Comparison of ENCODE assay signal across 1 cellular context in the genomic region with DNA sequence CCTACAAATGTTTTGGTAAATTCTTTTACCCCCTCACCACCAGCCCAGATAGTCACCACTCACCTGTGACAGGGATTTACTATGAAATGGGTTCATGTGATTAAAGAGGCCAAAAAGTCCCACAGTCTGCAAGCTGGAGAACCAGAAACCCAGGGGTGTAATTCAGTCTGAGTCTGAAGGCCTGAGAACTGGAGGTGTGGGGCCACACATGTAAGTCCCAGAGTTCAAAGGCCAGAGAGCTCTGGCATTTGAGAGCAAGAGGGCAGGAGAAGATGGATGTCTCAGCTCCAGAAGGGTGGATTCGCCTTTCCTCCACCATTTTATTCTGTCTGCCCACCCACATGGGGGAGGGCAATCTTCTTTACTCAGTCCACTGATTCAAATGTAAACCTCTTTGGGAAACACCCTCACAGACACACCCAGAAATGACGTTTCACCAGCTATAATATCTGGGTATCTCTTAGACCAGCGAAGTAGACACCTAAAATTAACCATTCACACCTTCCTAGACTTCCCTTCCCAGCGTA.
TF ChIP-seq lines count a peak whose summit lies in the region.

No MANE protein-coding gene starts in this region.

TF ChIP-seq in K562, 482 proteins besides CTCF, POLR2A, EP300 and RAD21 (continued from another document and continues in another):
- TF ChIP-seq, protein P1, sequence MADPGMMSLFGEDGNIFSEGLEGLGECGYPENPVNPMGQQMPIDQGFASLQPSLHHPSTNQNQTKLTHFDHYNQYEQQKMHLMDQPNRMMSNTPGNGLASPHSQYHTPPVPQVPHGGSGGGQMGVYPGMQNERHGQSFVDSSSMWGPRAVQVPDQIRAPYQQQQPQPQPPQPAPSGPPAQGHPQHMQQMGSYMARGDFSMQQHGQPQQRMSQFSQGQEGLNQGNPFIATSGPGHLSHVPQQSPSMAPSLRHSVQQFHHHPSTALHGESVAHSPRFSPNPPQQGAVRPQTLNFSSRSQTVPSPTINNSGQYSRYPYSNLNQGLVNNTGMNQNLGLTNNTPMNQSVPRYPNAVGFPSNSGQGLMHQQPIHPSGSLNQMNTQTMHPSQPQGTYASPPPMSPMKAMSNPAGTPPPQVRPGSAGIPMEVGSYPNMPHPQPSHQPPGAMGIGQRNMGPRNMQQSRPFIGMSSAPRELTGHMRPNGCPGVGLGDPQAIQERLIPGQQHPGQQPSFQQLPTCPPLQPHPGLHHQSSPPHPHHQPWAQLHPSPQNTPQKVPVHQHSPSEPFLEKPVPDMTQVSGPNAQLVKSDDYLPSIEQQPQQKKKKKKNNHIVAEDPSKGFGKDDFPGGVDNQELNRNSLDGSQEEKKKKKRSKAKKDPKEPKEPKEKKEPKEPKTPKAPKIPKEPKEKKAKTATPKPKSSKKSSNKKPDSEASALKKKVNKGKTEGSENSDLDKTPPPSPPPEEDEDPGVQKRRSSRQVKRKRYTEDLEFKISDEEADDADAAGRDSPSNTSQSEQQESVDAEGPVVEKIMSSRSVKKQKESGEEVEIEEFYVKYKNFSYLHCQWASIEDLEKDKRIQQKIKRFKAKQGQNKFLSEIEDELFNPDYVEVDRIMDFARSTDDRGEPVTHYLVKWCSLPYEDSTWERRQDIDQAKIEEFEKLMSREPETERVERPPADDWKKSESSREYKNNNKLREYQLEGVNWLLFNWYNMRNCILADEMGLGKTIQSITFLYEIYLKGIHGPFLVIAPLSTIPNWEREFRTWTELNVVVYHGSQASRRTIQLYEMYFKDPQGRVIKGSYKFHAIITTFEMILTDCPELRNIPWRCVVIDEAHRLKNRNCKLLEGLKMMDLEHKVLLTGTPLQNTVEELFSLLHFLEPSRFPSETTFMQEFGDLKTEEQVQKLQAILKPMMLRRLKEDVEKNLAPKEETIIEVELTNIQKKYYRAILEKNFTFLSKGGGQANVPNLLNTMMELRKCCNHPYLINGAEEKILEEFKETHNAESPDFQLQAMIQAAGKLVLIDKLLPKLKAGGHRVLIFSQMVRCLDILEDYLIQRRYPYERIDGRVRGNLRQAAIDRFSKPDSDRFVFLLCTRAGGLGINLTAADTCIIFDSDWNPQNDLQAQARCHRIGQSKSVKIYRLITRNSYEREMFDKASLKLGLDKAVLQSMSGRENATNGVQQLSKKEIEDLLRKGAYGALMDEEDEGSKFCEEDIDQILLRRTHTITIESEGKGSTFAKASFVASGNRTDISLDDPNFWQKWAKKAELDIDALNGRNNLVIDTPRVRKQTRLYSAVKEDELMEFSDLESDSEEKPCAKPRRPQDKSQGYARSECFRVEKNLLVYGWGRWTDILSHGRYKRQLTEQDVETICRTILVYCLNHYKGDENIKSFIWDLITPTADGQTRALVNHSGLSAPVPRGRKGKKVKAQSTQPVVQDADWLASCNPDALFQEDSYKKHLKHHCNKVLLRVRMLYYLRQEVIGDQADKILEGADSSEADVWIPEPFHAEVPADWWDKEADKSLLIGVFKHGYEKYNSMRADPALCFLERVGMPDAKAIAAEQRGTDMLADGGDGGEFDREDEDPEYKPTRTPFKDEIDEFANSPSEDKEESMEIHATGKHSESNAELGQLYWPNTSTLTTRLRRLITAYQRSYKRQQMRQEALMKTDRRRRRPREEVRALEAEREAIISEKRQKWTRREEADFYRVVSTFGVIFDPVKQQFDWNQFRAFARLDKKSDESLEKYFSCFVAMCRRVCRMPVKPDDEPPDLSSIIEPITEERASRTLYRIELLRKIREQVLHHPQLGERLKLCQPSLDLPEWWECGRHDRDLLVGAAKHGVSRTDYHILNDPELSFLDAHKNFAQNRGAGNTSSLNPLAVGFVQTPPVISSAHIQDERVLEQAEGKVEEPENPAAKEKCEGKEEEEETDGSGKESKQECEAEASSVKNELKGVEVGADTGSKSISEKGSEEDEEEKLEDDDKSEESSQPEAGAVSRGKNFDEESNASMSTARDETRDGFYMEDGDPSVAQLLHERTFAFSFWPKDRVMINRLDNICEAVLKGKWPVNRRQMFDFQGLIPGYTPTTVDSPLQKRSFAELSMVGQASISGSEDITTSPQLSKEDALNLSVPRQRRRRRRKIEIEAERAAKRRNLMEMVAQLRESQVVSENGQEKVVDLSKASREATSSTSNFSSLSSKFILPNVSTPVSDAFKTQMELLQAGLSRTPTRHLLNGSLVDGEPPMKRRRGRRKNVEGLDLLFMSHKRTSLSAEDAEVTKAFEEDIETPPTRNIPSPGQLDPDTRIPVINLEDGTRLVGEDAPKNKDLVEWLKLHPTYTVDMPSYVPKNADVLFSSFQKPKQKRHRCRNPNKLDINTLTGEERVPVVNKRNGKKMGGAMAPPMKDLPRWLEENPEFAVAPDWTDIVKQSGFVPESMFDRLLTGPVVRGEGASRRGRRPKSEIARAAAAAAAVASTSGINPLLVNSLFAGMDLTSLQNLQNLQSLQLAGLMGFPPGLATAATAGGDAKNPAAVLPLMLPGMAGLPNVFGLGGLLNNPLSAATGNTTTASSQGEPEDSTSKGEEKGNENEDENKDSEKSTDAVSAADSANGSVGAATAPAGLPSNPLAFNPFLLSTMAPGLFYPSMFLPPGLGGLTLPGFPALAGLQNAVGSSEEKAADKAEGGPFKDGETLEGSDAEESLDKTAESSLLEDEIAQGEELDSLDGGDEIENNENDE (IDR thresholded peaks at IDR 0.05; ENCODE audit: low read depth, low read length): no peak
- TF ChIP-seq ZNF121 (CRISPR knock-in tag; conservative IDR thresholded peaks at IDR 0.05) (no peak), RBM34 (IDR thresholded peaks at IDR 0.05; ENCODE audit: borderline replicate concordance, insufficient read depth, low read length) (no peak), NFATC3 (IDR thresholded peaks at IDR 0.05) (0 out of 2 replicates have a peak, but pooled peaks have one; percentile 45), ARHGAP35 (IDR thresholded peaks at IDR 0.05; ENCODE audit: partially characterized antibody) (no peak), ZNF431 (CRISPR knock-in tag; IDR thresholded peaks at IDR 0.05) (no peak), ZNF3 (CRISPR knock-in tag; IDR thresholded peaks at IDR 0.05) (no peak), EGR1 (conservative IDR thresholded peaks at IDR 0.05) (peak; percentile 54), KHSRP (IDR thresholded peaks at IDR 0.05) (no peak), MYBL2 (IDR thresholded peaks at IDR 0.05; ENCODE audit: low read depth) (peak; percentile 17; the same call in 1 of the 2 replicates), MYBL2 (CRISPR knock-in tag; IDR thresholded peaks at IDR 0.05; ENCODE audit: borderline replicate concordance) (no peak), KLF6 (CRISPR knock-in tag; IDR thresholded peaks at IDR 0.05; ENCODE audit: borderline replicate concordance) (no peak), SIRT6 (IDR thresholded peaks at IDR 0.05; ENCODE audit: low read depth, low read length) (no peak), RHOXF2B (CRISPR knock-in tag; conservative IDR thresholded peaks at IDR 0.05) (no peak), ILK (tag; IDR thresholded peaks at IDR 0.05; ENCODE audit: borderline replicate concordance, low read depth) (no peak), HDGF (IDR thresholded peaks at IDR 0.05) (no peak), BRD9 (IDR thresholded peaks at IDR 0.05; ENCODE audit: low read depth, partially characterized antibody) (no peak), ZNF445 (CRISPR knock-in tag; IDR thresholded peaks at IDR 0.05; ENCODE audit: low read depth) (no peak), CREBBP (IDR thresholded peaks at IDR 0.05; ENCODE audit: low read depth, low read length) (no peak), JUND (IDR thresholded peaks at IDR 0.05; ENCODE audit: borderline replicate concordance, low read depth, low read length) (peak; percentile 18; the same call in 1 of the 2 replicates), JUND (tag; IDR thresholded peaks at IDR 0.05; ENCODE audit: borderline replicate concordance, low read depth, low read length) (no peak; the same call in 2 of the 3 replicates), ZNF830 (CRISPR knock-in tag; IDR thresholded peaks at IDR 0.05) (no peak), ZNF263 (CRISPR knock-in tag; IDR thresholded peaks at IDR 0.05; ENCODE audit: borderline replicate concordance) (no peak), PML (IDR thresholded peaks at IDR 0.05; ENCODE audit: low read length) (no peak), PTTG1 (tag; IDR thresholded peaks at IDR 0.05; ENCODE audit: low read depth) (0 out of 2 replicates have a peak, but pooled peaks have one; percentile 5), ZZZ3 (IDR thresholded peaks at IDR 0.05) (no peak), NR2C2 (CRISPR knock-in tag; IDR thresholded peaks at IDR 0.05) (no peak), NR2C2 (tag; IDR thresholded peaks at IDR 0.05) (peak; percentile 70), SETDB1 (IDR thresholded peaks at IDR 0.05; ENCODE audit: low read length) (no peak), MCM5 (IDR thresholded peaks at IDR 0.05; ENCODE audit: low read depth) (no peak), CAMTA2 (CRISPR knock-in tag; conservative IDR thresholded peaks at IDR 0.05) (no peak), SMAD4 (CRISPR knock-in tag; conservative IDR thresholded peaks at IDR 0.05) (no peak), ZKSCAN3 (CRISPR knock-in tag; IDR thresholded peaks at IDR 0.05) (no peak), RCOR1 (IDR thresholded peaks at IDR 0.05; ENCODE audit: borderline replicate concordance in 1 of 2, low read depth in 2 of 2, low read length in 2 of 2) (peak in 1 of 2 experiments; percentile 44; a peak in 2 of 4 replicates)
- TF ChIP-seq, protein P2, sequence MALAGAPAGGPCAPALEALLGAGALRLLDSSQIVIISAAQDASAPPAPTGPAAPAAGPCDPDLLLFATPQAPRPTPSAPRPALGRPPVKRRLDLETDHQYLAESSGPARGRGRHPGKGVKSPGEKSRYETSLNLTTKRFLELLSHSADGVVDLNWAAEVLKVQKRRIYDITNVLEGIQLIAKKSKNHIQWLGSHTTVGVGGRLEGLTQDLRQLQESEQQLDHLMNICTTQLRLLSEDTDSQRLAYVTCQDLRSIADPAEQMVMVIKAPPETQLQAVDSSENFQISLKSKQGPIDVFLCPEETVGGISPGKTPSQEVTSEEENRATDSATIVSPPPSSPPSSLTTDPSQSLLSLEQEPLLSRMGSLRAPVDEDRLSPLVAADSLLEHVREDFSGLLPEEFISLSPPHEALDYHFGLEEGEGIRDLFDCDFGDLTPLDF (CRISPR knock-in tag; IDR thresholded peaks at IDR 0.05): no peak
- TF ChIP-seq, protein P3, sequence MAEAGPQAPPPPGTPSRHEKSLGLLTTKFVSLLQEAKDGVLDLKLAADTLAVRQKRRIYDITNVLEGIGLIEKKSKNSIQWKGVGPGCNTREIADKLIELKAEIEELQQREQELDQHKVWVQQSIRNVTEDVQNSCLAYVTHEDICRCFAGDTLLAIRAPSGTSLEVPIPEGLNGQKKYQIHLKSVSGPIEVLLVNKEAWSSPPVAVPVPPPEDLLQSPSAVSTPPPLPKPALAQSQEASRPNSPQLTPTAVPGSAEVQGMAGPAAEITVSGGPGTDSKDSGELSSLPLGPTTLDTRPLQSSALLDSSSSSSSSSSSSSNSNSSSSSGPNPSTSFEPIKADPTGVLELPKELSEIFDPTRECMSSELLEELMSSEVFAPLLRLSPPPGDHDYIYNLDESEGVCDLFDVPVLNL (CRISPR knock-in tag; IDR thresholded peaks at IDR 0.05; ENCODE audit: low read depth): no peak
- TF ChIP-seq, protein P4, sequence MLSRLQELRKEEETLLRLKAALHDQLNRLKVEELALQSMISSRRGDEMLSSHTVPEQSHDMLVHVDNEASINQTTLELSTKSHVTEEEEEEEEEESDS (CRISPR knock-in tag; IDR thresholded peaks at IDR 0.05): no peak
- TF ChIP-seq, protein P5, sequence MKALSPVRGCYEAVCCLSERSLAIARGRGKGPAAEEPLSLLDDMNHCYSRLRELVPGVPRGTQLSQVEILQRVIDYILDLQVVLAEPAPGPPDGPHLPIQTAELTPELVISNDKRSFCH (CRISPR knock-in tag; IDR thresholded peaks at IDR 0.05): no peak
- TF ChIP-seq, protein P5 (tag; IDR thresholded peaks at IDR 0.05): no peak
- TF ChIP-seq, protein P6, sequence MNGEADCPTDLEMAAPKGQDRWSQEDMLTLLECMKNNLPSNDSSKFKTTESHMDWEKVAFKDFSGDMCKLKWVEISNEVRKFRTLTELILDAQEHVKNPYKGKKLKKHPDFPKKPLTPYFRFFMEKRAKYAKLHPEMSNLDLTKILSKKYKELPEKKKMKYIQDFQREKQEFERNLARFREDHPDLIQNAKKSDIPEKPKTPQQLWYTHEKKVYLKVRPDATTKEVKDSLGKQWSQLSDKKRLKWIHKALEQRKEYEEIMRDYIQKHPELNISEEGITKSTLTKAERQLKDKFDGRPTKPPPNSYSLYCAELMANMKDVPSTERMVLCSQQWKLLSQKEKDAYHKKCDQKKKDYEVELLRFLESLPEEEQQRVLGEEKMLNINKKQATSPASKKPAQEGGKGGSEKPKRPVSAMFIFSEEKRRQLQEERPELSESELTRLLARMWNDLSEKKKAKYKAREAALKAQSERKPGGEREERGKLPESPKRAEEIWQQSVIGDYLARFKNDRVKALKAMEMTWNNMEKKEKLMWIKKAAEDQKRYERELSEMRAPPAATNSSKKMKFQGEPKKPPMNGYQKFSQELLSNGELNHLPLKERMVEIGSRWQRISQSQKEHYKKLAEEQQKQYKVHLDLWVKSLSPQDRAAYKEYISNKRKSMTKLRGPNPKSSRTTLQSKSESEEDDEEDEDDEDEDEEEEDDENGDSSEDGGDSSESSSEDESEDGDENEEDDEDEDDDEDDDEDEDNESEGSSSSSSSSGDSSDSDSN (IDR thresholded peaks at IDR 0.05; ENCODE audit: borderline replicate concordance in 1 of 2, low read depth in 2 of 2, low read length in 2 of 2): 0 out of 4 replicates have a peak, but pooled peaks of 1 of the 2 experiments have one; percentile 37
- TF ChIP-seq, protein P7, sequence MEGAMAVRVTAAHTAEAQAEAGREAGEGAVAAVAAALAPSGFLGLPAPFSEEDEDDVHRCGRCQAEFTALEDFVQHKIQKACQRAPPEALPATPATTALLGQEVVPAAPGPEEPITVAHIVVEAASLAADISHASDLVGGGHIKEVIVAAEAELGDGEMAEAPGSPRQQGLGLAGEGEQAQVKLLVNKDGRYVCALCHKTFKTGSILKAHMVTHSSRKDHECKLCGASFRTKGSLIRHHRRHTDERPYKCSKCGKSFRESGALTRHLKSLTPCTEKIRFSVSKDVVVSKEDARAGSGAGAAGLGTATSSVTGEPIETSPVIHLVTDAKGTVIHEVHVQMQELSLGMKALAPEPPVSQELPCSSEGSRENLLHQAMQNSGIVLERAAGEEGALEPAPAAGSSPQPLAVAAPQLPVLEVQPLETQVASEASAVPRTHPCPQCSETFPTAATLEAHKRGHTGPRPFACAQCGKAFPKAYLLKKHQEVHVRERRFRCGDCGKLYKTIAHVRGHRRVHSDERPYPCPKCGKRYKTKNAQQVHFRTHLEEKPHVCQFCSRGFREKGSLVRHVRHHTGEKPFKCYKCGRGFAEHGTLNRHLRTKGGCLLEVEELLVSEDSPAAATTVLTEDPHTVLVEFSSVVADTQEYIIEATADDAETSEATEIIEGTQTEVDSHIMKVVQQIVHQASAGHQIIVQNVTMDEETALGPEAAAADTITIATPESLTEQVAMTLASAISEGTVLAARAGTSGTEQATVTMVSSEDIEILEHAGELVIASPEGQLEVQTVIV (CRISPR knock-in tag; IDR thresholded peaks at IDR 0.05; ENCODE audit: borderline replicate concordance): no peak
- TF ChIP-seq, protein P8, sequence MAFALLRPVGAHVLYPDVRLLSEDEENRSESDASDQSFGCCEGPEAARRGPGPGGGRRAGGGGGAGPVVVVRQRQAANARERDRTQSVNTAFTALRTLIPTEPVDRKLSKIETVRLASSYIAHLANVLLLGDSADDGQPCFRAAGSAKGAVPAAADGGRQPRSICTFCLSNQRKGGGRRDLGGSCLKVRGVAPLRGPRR (CRISPR knock-in tag; IDR thresholded peaks at IDR 0.05): 0 out of 2 replicates have a peak, but pooled peaks have one; percentile 3
